In genomic region chr14:100900837-100901390, GRCh38 we compare ENCODE assay signal across 1 cellular context.
TF ChIP-seq lines count a peak whose summit lies in the region.

No MANE protein-coding gene starts in this region.

TF ChIP-seq in IMR-90, 13 proteins besides CTCF, POLR2A, EP300 and RAD21 (continued from another document):
- TF ChIP-seq CHD1 (IDR thresholded peaks at IDR 0.05; ENCODE audit: low read depth, low read length): no peak
TF ChIP-seq in IMR-90: peak in this region for 1.
